Comparison of ENCODE assay signal across 14 cellular contexts in the genomic region with DNA sequence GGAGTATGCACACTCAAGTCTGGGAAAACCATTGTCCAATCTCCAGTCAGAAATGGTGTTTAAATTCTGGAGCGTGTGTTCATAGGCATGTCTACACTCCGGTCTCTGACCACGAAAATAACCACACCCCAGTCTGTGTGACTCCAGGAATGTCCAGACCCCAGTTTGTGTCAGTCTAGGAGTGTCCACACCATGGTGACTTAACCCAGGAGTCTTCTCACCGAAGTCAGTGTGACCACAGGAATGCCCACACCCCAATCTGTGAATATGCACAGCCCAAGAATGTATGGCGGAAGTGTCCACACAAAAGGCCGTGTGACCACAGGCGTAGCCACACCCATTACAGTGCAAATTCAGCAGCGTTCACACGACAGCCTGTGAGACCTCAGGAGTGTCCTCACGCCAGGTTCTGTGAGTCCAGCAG. TPM values are rescaled to one million over a fixed set of nuclear protein-coding genes. Genes with fewer than 3 reads are reported as not detected.
DNase-seq lines count a peak whose midpoint lies in the region; ATAC-seq, FAIRE-seq and TF ChIP-seq lines count a peak whose summit lies in the region.
"Had no signal": no experiment of that assay in that cellular context is flagged by ENCODE, and none has a peak within 500 bp of the region (broad histone marks: within the 10 kb centered on the region; RNA-seq: fewer than 3 reads in every experiment).

No MANE protein-coding gene starts in this region.

- POLR2A ChIA-PET in K562 (lab: Yijun Ruan, JAX) = interaction anchor here (0.7 to 1.0 kb wide), 2 partner anchors 12 to 13 kb away, joined by 3 to 4 read pairs; no protein-coding TSS in a partner anchor

- DNase-seq in ACHN = peak; percentile 48
- peak; percentile 89 for DNase-seq in HS-5 (ENCODE audit: low read depth)
- DNase-seq in K562 (ENCODE audit: extremely low read depth in 1 of 4, low spot score in 3 of 4) = peak; percentile 48 to 74 (median 54)
- no peak for DNase-seq in lower lobe of right lung
- DNase-seq in stimulated activated CD4-positive, alpha-beta T cell treated with anti-CD3 and anti-CD28 coated beads, Interleukin-4, amount 100 ng/mL, for 24 hours = no peak
- no peak for DNase-seq in testis
- no peak for DNase-seq in inferior parietal cortex (ENCODE audit: extremely low spot score)
- no peak for DNase-seq in NCI-H446 treated with DMSO at 0.1 percent for 48 hours (lab: John Stamatoyannopoulos, UW)
- DNase-seq: activated CD8-positive, alpha-beta T cell treated with anti-CD3 and anti-CD28 coated beads for 36 hours; NCI-H1436 treated with DMSO at 0.1 percent for 48 hours had no signal

- H3K4me3 ChIP-seq in K562 = no peak overlapping the region
- H3K4me3 ChIP-seq in lower lobe of right lung = no peak overlapping the region
- H3K4me3 ChIP-seq in testis = no peak overlapping the region
- H3K4me3 ChIP-seq: BLaER1, cardiac muscle cell had no signal

- CTCF ChIA-PET in K562 (lab: Yijun Ruan, JAX; ENCODE audit: low intra/inter-chr PET ratio) = no interaction called here

- H3K27ac ChIP-seq in K562 (ENCODE audit: extremely low read depth, low read depth, low read length) (peak overlapping the region; percentile 69), lower lobe of right lung (no peak overlapping the region), testis (no peak overlapping the region)
- H3K27ac ChIP-seq: BLaER1, cardiac muscle cell, parathyroid adenoma had no signal

- H3K4me1 ChIP-seq in K562 (replicated peaks in 1 of 2; ENCODE audit: control insufficient read depth in 2 of 2, insufficient read depth in 2 of 2, low read length in 2 of 2) (peaks cover 0 to 19% of the 10 kb centered on the region in 2 experiments; a peak in 3 of 5 replicates), lower lobe of right lung (no peaks in the 10 kb centered on the region), testis (no peaks in the 10 kb centered on the region)
- H3K4me1 ChIP-seq: parathyroid adenoma had no signal

- peak overlapping the region in 1 of 2 experiments; percentile 37; a peak in 2 of 4 replicates for H3K9ac ChIP-seq in K562 (ENCODE audit: insufficient read depth in 1 of 2, low read depth in 2 of 2, low read length in 2 of 2)
- H3K9ac ChIP-seq: BLaER1, parathyroid adenoma had no signal

- H4K20me1 ChIP-seq in K562 (replicated peaks; ENCODE audit: control insufficient read depth, insufficient read depth, low read length) = no peaks in the 10 kb centered on the region

- intact Hi-C loops in K562 (cut with micrococcal nuclease) = no loop called here
- intact Hi-C loops in lower lobe of right lung (cut with DNase I) = no loop called here
- intact Hi-C loops in testis (cut with DNase I; ENCODE audit: low total_unique reads) = no loop called here

- H2AFZ ChIP-seq in K562 (ENCODE audit: low read depth, low read length) = peak overlapping the region; percentile 68
- H2AFZ ChIP-seq: parathyroid adenoma had no signal

- no peaks in the 10 kb centered on the region for H3K79me2 ChIP-seq in K562 (ENCODE audit: control insufficient read depth, insufficient read depth, low read length)
- H3K79me2 ChIP-seq: parathyroid adenoma had no signal

- peaks cover 37% of the 10 kb centered on the region; the same call in 2 of the 3 replicates for H3K36me3 ChIP-seq in K562 (ENCODE audit: control insufficient read depth, insufficient read depth, low read length)
- peaks cover 22% of the 10 kb centered on the region for H3K36me3 ChIP-seq in lower lobe of right lung
- no peaks in the 10 kb centered on the region for H3K36me3 ChIP-seq in testis (ENCODE audit: low read depth, missing control alignments)
- H3K36me3 ChIP-seq: cardiac muscle cell had no signal

- H3K27me3 ChIP-seq in K562 (ENCODE audit: control insufficient read depth in 2 of 2, insufficient read depth in 2 of 2, low read length in 2 of 2) = no peaks in the 10 kb centered on the region
- H3K27me3 ChIP-seq in lower lobe of right lung (ENCODE audit: low read depth) = no peaks in the 10 kb centered on the region
- no peaks in the 10 kb centered on the region for H3K27me3 ChIP-seq in testis
- H3K27me3 ChIP-seq: cardiac muscle cell had no signal

- no peak for TF ChIP-seq CTCF in K562 (IDR thresholded peaks at IDR 0.05 in 2 of 3, conservative IDR thresholded peaks at IDR 0.05 in 1 of 3; ENCODE audit: insufficient read depth in 2 of 3, low read depth in 1 of 3, low read length in 3 of 3)
- no peak for TF ChIP-seq CTCF in lower lobe of right lung (IDR thresholded peaks at IDR 0.05)
- no peak for TF ChIP-seq CTCF in testis (IDR thresholded peaks at IDR 0.05)

- no TSS peak for BruUV-seq in K562 (replicated peaks; lab: Mats Ljungman, UMichigan)

- no peak for TF ChIP-seq RAD21 in K562 (CRISPR knock-in tag; conservative IDR thresholded peaks at IDR 0.05 in 1 of 2, IDR thresholded peaks at IDR 0.05 in 1 of 2)

- in situ Hi-C loops in ACHN (cut with HindIII; ENCODE audit: low pct_ligation_motif_present, low pct_unique_long_range_greater_than_20kb, low sequenced_read_pairs) = no loop called here
- in situ Hi-C loops in K562 (cut with MboI) = loop anchor here (25.0 kb wide), 1 partner anchor 625 kb away; no protein-coding TSS in a partner anchor

- no peaks in the 10 kb centered on the region for H3K9me3 ChIP-seq in K562 (replicated peaks; ENCODE audit: control insufficient read depth, insufficient read depth, low read depth, low read length)
- no peaks in the 10 kb centered on the region for H3K9me3 ChIP-seq in lower lobe of right lung
- H3K9me3 ChIP-seq in testis = no peaks in the 10 kb centered on the region
- H3K9me3 ChIP-seq: BLaER1 had no signal

- TF ChIP-seq POLR2A in K562 (conservative IDR thresholded peaks at IDR 0.05) (no peak), testis (IDR thresholded peaks at IDR 0.05) (no peak)

- FAIRE-seq in K562 (lab: Jason Lieb, UNC) = peak; percentile 97

- H3K4me2 ChIP-seq in K562 (ENCODE audit: insufficient read depth, low read length) = peak overlapping the region; percentile 68
- H3K4me2 ChIP-seq: BLaER1 had no signal

- ATAC-seq in K562 (peak; percentile 91), lower lobe of right lung (peak; percentile 41 to 90)
- ATAC-seq: activated CD8-positive, alpha-beta T cell treated with anti-CD3 and anti-CD28 coated beads for 36 hours; Right ventricle myocardium inferior had no signal

- H3K9me1 ChIP-seq in K562 (ENCODE audit: control insufficient read depth, insufficient read depth, low read length) = peaks cover 4% of the 10 kb centered on the region

- TF ChIP-seq EP300 in K562 (IDR thresholded peaks at IDR 0.05; ENCODE audit: low read length) = no peak

- 7% methylated on average over 10 of the region's 10 CpGs for WGBS in K562 (ENCODE audit: insufficient coverage, low coverage, missing lambda C conversion rate)
- WGBS in testis, 2 donors = 81 to 90% methylated on average over 9 to 10 of the region's 10 CpGs

RNA-seq across cellular contexts. Expression of a gene that starts 11.4 kb away (rescaled TPM):
- 42.8 and 61.0 TPM in 2 replicates for total RNA-seq in K562 (2011; cell fraction: chromatin; rRNA removed; ENCODE audit: low replicate concordance)
- 58.9 and 60.7 TPM in 2 replicates for total RNA-seq in K562 (2011; cell fraction: nucleolus; rRNA removed)
- 41.1 and 41.9 TPM in 2 replicates for total RNA-seq in K562 (2011; cell fraction: nucleoplasm; rRNA removed)
- total RNA-seq in K562 (2014; rRNA removed) (87.2 and 121 TPM in 2 replicates), K562 (2014; rRNA removed; fragmentation: Illumina TruSeq; extraction: Trizol) (54.7 and 60.1 TPM in 2 replicates), K562 (2015; rRNA removed; fragmentation: Illumina TruSeq; extraction: Trizol) (72.9 and 75.2 TPM in 2 replicates), K562 (2021) (85.0 and 87.3 TPM in 2 replicates), lower lobe of right lung (30.2 TPM), testis (10 to 100 TPM; 46.4 to 50.9 TPM)
- polyA plus RNA-seq in K562 (2011; rRNA removed) (51.4 and 53.1 TPM in 2 replicates), K562 (2014; fragmentation: Illumina TruSeq; extraction: Trizol) (95.6 and 109 TPM in 2 replicates), K562 (2014; fragmentation: Nextera tagmentation; extraction: Ambion mirVana) (10 to 100 TPM; 12.2 to 17.4 TPM), K562 (2014; rRNA removed) (71.6 and 86.8 TPM in 2 replicates), testis (ENCODE audit: insufficient read depth, low read depth, low replicate concordance) (38.0 TPM)
- polyA plus RNA-seq in K562 (2011; cell fraction: cytosol; rRNA removed) = 61.7 and 125 TPM in 2 replicates
- polyA plus RNA-seq in K562 (2011; cell fraction: nucleus; rRNA removed) = 119 and 153 TPM in 2 replicates
- 64.0 and 71.6 TPM in 2 replicates for polyA plus RNA-seq in K562 (2012)
- polyA minus RNA-seq in K562 (2011; rRNA and poly(A)+ RNA removed) = 18.1 and 25.3 TPM in 2 replicates
- 28.1 and 30.3 TPM in 2 replicates for polyA minus RNA-seq in K562 (2011; cell fraction: cytosol; rRNA and poly(A)+ RNA removed)
- polyA minus RNA-seq in K562 (2011; cell fraction: nucleus; rRNA and poly(A)+ RNA removed) = 33.3 and 33.4 TPM in 2 replicates

RNA-seq across cellular contexts. Expression of a gene that starts 17.3 kb away (rescaled TPM):
- total RNA-seq in K562 (2011; cell fraction: chromatin; rRNA removed; ENCODE audit: low replicate concordance) = 149 and 408 TPM in 2 replicates
- total RNA-seq in K562 (2011; cell fraction: nucleolus; rRNA removed) = 510 and 535 TPM in 2 replicates
- total RNA-seq in K562 (2011; cell fraction: nucleoplasm; rRNA removed) = 308 and 339 TPM in 2 replicates
- total RNA-seq in K562 (2014; rRNA removed) (142 and 201 TPM in 2 replicates), K562 (2014; rRNA removed; fragmentation: Illumina TruSeq; extraction: Trizol) (72.6 and 88.6 TPM in 2 replicates), K562 (2015; rRNA removed; fragmentation: Illumina TruSeq; extraction: Trizol) (128 and 129 TPM in 2 replicates), K562 (2021) (213 and 228 TPM in 2 replicates), lower lobe of right lung (15.9 TPM), testis (1 to 10 TPM; 2.5 to 4.2 TPM)
- polyA plus RNA-seq in K562 (2011; rRNA removed) (163 and 193 TPM in 2 replicates), K562 (2014; fragmentation: Illumina TruSeq; extraction: Trizol) (204 and 238 TPM in 2 replicates), K562 (2014; fragmentation: Nextera tagmentation; extraction: Ambion mirVana) (10 to 100 TPM in 1 of 2 experiments, 1 to 10 TPM in 1; 9.3 to 31.2 TPM), K562 (2014; rRNA removed) (199 and 251 TPM in 2 replicates), testis (ENCODE audit: insufficient read depth, low read depth, low replicate concordance) (3.5 TPM)
- 284 and 627 TPM in 2 replicates for polyA plus RNA-seq in K562 (2011; cell fraction: cytosol; rRNA removed)
- 364 and 581 TPM in 2 replicates for polyA plus RNA-seq in K562 (2011; cell fraction: nucleus; rRNA removed)
- 62.8 and 197 TPM in 2 replicates for polyA plus RNA-seq in K562 (2012)
- polyA minus RNA-seq in K562 (2011; rRNA and poly(A)+ RNA removed) = 113 and 240 TPM in 2 replicates
- polyA minus RNA-seq in K562 (2011; cell fraction: cytosol; rRNA and poly(A)+ RNA removed) = 150 and 177 TPM in 2 replicates
- 42.9 and 49.0 TPM in 2 replicates for polyA minus RNA-seq in K562 (2011; cell fraction: nucleus; rRNA and poly(A)+ RNA removed)
- total RNA-seq: cardiac muscle cell had no signal
- polyA plus RNA-seq: cardiac muscle cell had no signal

RNA-seq across cellular contexts. Expression of a gene that starts 21.4 kb away (rescaled TPM):
- total RNA-seq in K562 (2011; cell fraction: chromatin; rRNA removed; ENCODE audit: low replicate concordance) = 9.4 and 19.6 TPM in 2 replicates
- total RNA-seq in K562 (2011; cell fraction: nucleolus; rRNA removed) = 9.3 and 10.8 TPM in 2 replicates
- total RNA-seq in K562 (2011; cell fraction: nucleoplasm; rRNA removed) = 15.0 and 18.6 TPM in 2 replicates
- total RNA-seq in K562 (2014; rRNA removed) (2.8 and 4.0 TPM in 2 replicates), K562 (2014; rRNA removed; fragmentation: Illumina TruSeq; extraction: Trizol) (1.9 and 2.0 TPM in 2 replicates), K562 (2015; rRNA removed; fragmentation: Illumina TruSeq; extraction: Trizol) (2.4 and 3.2 TPM in 2 replicates), K562 (2021) (4.4 and 4.7 TPM in 2 replicates), lower lobe of right lung (6.1 TPM), testis (100 to 1,000 TPM in 1 of 2 donors, 10 to 100 TPM in 1; 58.7 to 110 TPM)
- polyA plus RNA-seq in K562 (2011; rRNA removed) (3.7 and 6.9 TPM in 2 replicates), K562 (2014; fragmentation: Illumina TruSeq; extraction: Trizol) (4.5 and 4.8 TPM in 2 replicates), K562 (2014; fragmentation: Nextera tagmentation; extraction: Ambion mirVana) (under 1 TPM; 0.34 to 0.62 TPM), K562 (2014; rRNA removed) (5.1 TPM in 2 replicates), testis (ENCODE audit: insufficient read depth, low read depth, low replicate concordance) (25.0 TPM)
- 7.0 and 12.1 TPM in 2 replicates for polyA plus RNA-seq in K562 (2011; cell fraction: cytosol; rRNA removed)
- 18.5 and 23.1 TPM in 2 replicates for polyA plus RNA-seq in K562 (2011; cell fraction: nucleus; rRNA removed)
- polyA plus RNA-seq in K562 (2012) = 5.0 and 7.8 TPM in 2 replicates
- 2.0 and 2.5 TPM in 2 replicates for polyA minus RNA-seq in K562 (2011; rRNA and poly(A)+ RNA removed)
- 4.1 and 8.1 TPM in 2 replicates for polyA minus RNA-seq in K562 (2011; cell fraction: cytosol; rRNA and poly(A)+ RNA removed)
- 4.7 and 5.3 TPM in 2 replicates for polyA minus RNA-seq in K562 (2011; cell fraction: nucleus; rRNA and poly(A)+ RNA removed)

RNA-seq across cellular contexts. Expression of a gene that starts 34.2 kb away (rescaled TPM):
- 184 and 489 TPM in 2 replicates for total RNA-seq in K562 (2011; cell fraction: chromatin; rRNA removed; ENCODE audit: low replicate concordance)
- total RNA-seq in K562 (2011; cell fraction: nucleolus; rRNA removed) = 634 and 715 TPM in 2 replicates
- 475 and 527 TPM in 2 replicates for total RNA-seq in K562 (2011; cell fraction: nucleoplasm; rRNA removed)
- total RNA-seq in K562 (2014; rRNA removed) (244 and 267 TPM in 2 replicates), K562 (2014; rRNA removed; fragmentation: Illumina TruSeq; extraction: Trizol) (242 and 313 TPM in 2 replicates), K562 (2015; rRNA removed; fragmentation: Illumina TruSeq; extraction: Trizol) (219 and 244 TPM in 2 replicates), K562 (2021) (264 and 278 TPM in 2 replicates), lower lobe of right lung (74.0 TPM), testis (10 to 100 TPM; 30.4 to 61.0 TPM)
- polyA plus RNA-seq in K562 (2011; rRNA removed) (228 and 411 TPM in 2 replicates), K562 (2014; fragmentation: Illumina TruSeq; extraction: Trizol) (274 and 307 TPM in 2 replicates), K562 (2014; fragmentation: Nextera tagmentation; extraction: Ambion mirVana) (100 to 1,000 TPM; 569 to 987 TPM), K562 (2014; rRNA removed) (238 and 281 TPM in 2 replicates), testis (ENCODE audit: insufficient read depth, low read depth, low replicate concordance) (48.8 TPM)
- 623 and 681 TPM in 2 replicates for polyA plus RNA-seq in K562 (2011; cell fraction: cytosol; rRNA removed)
- polyA plus RNA-seq in K562 (2011; cell fraction: nucleus; rRNA removed) = 365 and 432 TPM in 2 replicates
- polyA plus RNA-seq in K562 (2012) = 242 and 270 TPM in 2 replicates
- polyA minus RNA-seq in K562 (2011; rRNA and poly(A)+ RNA removed) = 291 and 319 TPM in 2 replicates
- polyA minus RNA-seq in K562 (2011; cell fraction: cytosol; rRNA and poly(A)+ RNA removed) = 198 and 240 TPM in 2 replicates
- polyA minus RNA-seq in K562 (2011; cell fraction: nucleus; rRNA and poly(A)+ RNA removed) = 35.1 and 73.1 TPM in 2 replicates

RNA-seq across cellular contexts. Expression of a gene that starts 52.1 kb away (rescaled TPM):
- total RNA-seq in K562 (2011; cell fraction: chromatin; rRNA removed; ENCODE audit: low replicate concordance) = 11.5 and 26.2 TPM in 2 replicates
- 15.1 and 16.5 TPM in 2 replicates for total RNA-seq in K562 (2011; cell fraction: nucleolus; rRNA removed)
- 11.6 and 13.7 TPM in 2 replicates for total RNA-seq in K562 (2011; cell fraction: nucleoplasm; rRNA removed)
- total RNA-seq in K562 (2014; rRNA removed) (5.4 and 6.7 TPM in 2 replicates), K562 (2014; rRNA removed; fragmentation: Illumina TruSeq; extraction: Trizol) (0.87 and 0.96 TPM in 2 replicates), K562 (2015; rRNA removed; fragmentation: Illumina TruSeq; extraction: Trizol) (1.5 and 2.0 TPM in 2 replicates), K562 (2021) (9.5 and 10.6 TPM in 2 replicates), lower lobe of right lung (12.0 TPM), testis (10 to 100 TPM; 27.3 to 36.1 TPM)
- polyA plus RNA-seq in K562 (2011; rRNA removed) (3.9 and 7.1 TPM in 2 replicates), K562 (2014; fragmentation: Illumina TruSeq; extraction: Trizol) (6.1 and 7.5 TPM in 2 replicates), K562 (2014; fragmentation: Nextera tagmentation; extraction: Ambion mirVana) (under 1 TPM; 0.62 to 0.87 TPM), K562 (2014; rRNA removed) (5.4 and 6.2 TPM in 2 replicates), testis (ENCODE audit: insufficient read depth, low read depth, low replicate concordance) (19.3 TPM)
- 5.5 and 7.5 TPM in 2 replicates for polyA plus RNA-seq in K562 (2011; cell fraction: cytosol; rRNA removed)
- 17.3 and 27.4 TPM in 2 replicates for polyA plus RNA-seq in K562 (2011; cell fraction: nucleus; rRNA removed)
- polyA plus RNA-seq in K562 (2012) = 6.9 and 8.7 TPM in 2 replicates
- polyA minus RNA-seq in K562 (2011; rRNA and poly(A)+ RNA removed) = 3.5 and 3.9 TPM in 2 replicates
- polyA minus RNA-seq in K562 (2011; cell fraction: cytosol; rRNA and poly(A)+ RNA removed) = 4.7 and 13.4 TPM in 2 replicates
- 4.3 and 5.7 TPM in 2 replicates for polyA minus RNA-seq in K562 (2011; cell fraction: nucleus; rRNA and poly(A)+ RNA removed)

Comparison
In these comparisons a context has a peak if more than half of its experiments do, and no peak if none do; other contexts are left out.
1. DNase-seq: peak in ACHN (single experiment), HS-5 (single experiment) and K562 (4 of 4); none in lower lobe of right lung (single experiment), stimulated activated CD4-positive, alpha-beta T cell treated with anti-CD3 and anti-CD28 coated beads, Interleukin-4, amount 100 ng/mL, for 24 hours (single experiment), testis (single experiment), inferior parietal cortex (single experiment) and NCI-H446 treated with DMSO at 0.1 percent for 48 hours (single experiment).